In the genomic region with DNA sequence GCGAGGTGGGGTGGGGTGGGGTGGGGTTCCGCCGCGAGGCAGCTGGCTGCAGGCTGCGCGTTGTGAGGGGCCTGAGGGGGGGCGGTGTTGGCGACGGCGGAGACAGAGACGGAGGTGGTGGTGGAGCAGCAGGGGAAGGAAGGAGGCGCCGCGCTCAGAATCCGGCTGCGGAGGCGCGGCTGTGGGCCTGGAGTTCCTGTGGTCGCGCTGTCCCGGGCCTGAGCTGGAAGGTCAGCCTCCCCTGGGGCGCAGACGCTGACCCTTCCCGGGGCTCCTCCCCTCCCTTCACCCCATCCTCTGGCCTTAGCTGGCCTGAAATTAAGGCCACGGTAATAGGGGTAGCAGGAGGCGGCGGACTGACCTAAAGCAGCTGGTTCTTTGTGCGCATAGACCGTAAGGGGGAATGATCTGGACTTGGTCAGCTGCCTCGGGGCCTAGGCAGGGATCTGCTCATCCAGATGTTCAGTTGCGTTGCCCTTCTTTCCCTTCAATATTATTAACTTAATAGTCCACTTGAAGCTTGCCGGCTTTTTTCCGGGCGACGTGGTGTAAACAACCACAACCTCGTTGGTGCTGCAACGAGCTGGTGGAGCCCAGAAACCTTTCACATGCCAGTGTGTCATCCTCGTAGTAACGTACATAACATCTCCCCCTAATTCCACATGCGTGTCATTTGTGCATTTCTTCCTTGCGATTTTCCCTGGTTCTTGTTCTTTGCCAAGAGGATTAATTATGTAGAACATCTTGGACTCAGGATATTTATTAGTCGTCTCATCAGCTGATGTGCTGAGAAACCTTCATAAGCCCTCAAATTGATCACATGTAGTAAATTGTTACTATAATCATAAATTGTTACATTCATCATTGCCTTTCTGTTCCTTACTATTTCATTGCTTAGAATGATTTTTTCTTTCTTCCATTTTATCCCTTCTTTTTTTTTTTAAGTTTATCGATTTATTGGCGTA, we compare ENCODE assay signal across 8 cellular contexts. TPM values are rescaled to one million over a fixed set of nuclear protein-coding genes. Genes with fewer than 3 reads are reported as not detected.
DNase-seq lines count a peak whose midpoint lies in the region; ATAC-seq and TF ChIP-seq lines count a peak whose summit lies in the region.

No MANE protein-coding gene starts in this region.

- H3K36me3 Mint-ChIP-seq in activated T-cell treated with anti-CD3 and anti-CD28 coated beads, Interleukin-2, amount 50 U/mL, for 72 hours (ENCODE audit: insufficient read depth in 2 of 2) = peaks cover 8 to 12% of the 10 kb centered on the region in 2 donors

- H3K27me3 Mint-ChIP-seq in activated T-cell treated with anti-CD3 and anti-CD28 coated beads, Interleukin-2, amount 50 U/mL, for 72 hours (ENCODE audit: low read depth) = no peaks in the 10 kb centered on the region

- no peak for TF ChIP-seq CTCF in esophagus squamous epithelium (IDR thresholded peaks at IDR 0.05)

- peaks cover 2 to 6% of the 10 kb centered on the region in 2 donors for H3K9me3 Mint-ChIP-seq in activated T-cell treated with anti-CD3 and anti-CD28 coated beads, Interleukin-2, amount 50 U/mL, for 72 hours

- TF ChIP-seq POLR2A in esophagus squamous epithelium (IDR thresholded peaks at IDR 0.05) = no peak

- peak overlapping the region; percentile 97 for H3K27ac Mint-ChIP-seq in activated T-cell treated with anti-CD3 and anti-CD28 coated beads, Interleukin-2, amount 50 U/mL, for 72 hours

- H3K4me1 ChIP-seq in esophagus squamous epithelium (peaks cover 4 to 43% (median 9%) of the 10 kb centered on the region in 3 donors), muscle layer of duodenum (ENCODE audit: control insufficient read depth in 1 of 2, insufficient read depth in 2 of 2, low read length in 2 of 2) (peaks cover 18 to 40% of the 10 kb centered on the region in 2 donors)

- WGBS in esophagus squamous epithelium, 2 donors = 7 to 8% methylated on average over 14 to 18 of the region's 44 CpGs

- H3K9me3 ChIP-seq in esophagus squamous epithelium (no peaks in the 10 kb centered on the region), muscle layer of duodenum (ENCODE audit: control insufficient read depth in 1 of 2, low read length in 2 of 2) (no peaks in the 10 kb centered on the region)

- H3K4me1 Mint-ChIP-seq in activated T-cell treated with anti-CD3 and anti-CD28 coated beads, Interleukin-2, amount 50 U/mL, for 72 hours (ENCODE audit: low read depth) = peaks cover 72% of the 10 kb centered on the region

- peak; percentile 80 for DNase-seq in AG20443 (ENCODE audit: low spot score)
- DNase-seq in NCI-H748 (lab: John Stamatoyannopoulos, UW; ENCODE audit: unreplicated experiment) = peak; percentile 67
- DNase-seq in activated T-cell treated with anti-CD3 and anti-CD28 coated beads, Interleukin-2, amount 50 U/mL, for 72 hours = peak; percentile 39 to 51
- no peak for DNase-seq in esophagus squamous epithelium (lab: John Stamatoyannopoulos, UW)
- DNase-seq in superior temporal gyrus (ENCODE audit: extremely low spot score) = peak; percentile 44

- peak overlapping the region; percentile 95 to 96 for H3K4me3 Mint-ChIP-seq in activated T-cell treated with anti-CD3 and anti-CD28 coated beads, Interleukin-2, amount 50 U/mL, for 72 hours

- H3K4me3 ChIP-seq in esophagus squamous epithelium (peak overlapping the region; percentile 77 to 98 (median 88)), muscle layer of duodenum (ENCODE audit: low read depth in 1 of 2, low read length in 2 of 2) (peak overlapping the region; percentile 87 to 92)

- H3K36me3 ChIP-seq in esophagus squamous epithelium = peaks cover 0 to 6% (median 0%) of the 10 kb centered on the region in 3 donors
- H3K36me3 ChIP-seq in muscle layer of duodenum (ENCODE audit: control insufficient read depth in 1 of 2, insufficient read depth in 2 of 2, low read length in 2 of 2) = peaks cover 0 to 4% of the 10 kb centered on the region in 2 donors

- peak; percentile 46 for ATAC-seq in GM18907 (IDR thresholded peaks at IDR 0.05; ENCODE audit: unreplicated experiment)
- peak; percentile 45 for ATAC-seq in HG03135 (IDR thresholded peaks at IDR 0.05; ENCODE audit: unreplicated experiment)
- peak; percentile 76 to 77 for ATAC-seq in activated T-cell treated with anti-CD3 and anti-CD28 coated beads, Interleukin-2, amount 50 U/mL, for 72 hours (replicated peaks in 1 of 2)

- H3K27me3 ChIP-seq in esophagus squamous epithelium = no peaks in the 10 kb centered on the region
- H3K27me3 ChIP-seq in muscle layer of duodenum (ENCODE audit: low read depth, low read length) = no peaks in the 10 kb centered on the region

- peak overlapping the region; percentile 91 to 97 (median 96) for H3K27ac ChIP-seq in esophagus squamous epithelium
- peak overlapping the region; percentile 94 for H3K27ac ChIP-seq in muscle layer of duodenum (ENCODE audit: low read length)

- intact Hi-C loops in esophagus squamous epithelium (cut with DNase I) = no loop called here

RNA-seq across cellular contexts. Expression of gene SEC62, which starts 0.6 kb away (rescaled TPM):
- total RNA-seq in activated T-cell treated with anti-CD3 and anti-CD28 coated beads, Interleukin-2, amount 50 U/mL, for 72 hours = 100 to 1,000 TPM in 1 of 2 donors, 10 to 100 TPM in 1; 90.6 to 100 TPM
- 10 to 100 TPM; 15.0 to 49.8 (median 23.6) TPM for total RNA-seq in esophagus squamous epithelium

RNA-seq across cellular contexts. Expression of gene SAMD7, which starts 55.9 kb away (rescaled TPM):
- not detected for total RNA-seq in activated T-cell treated with anti-CD3 and anti-CD28 coated beads, Interleukin-2, amount 50 U/mL, for 72 hours
- total RNA-seq in esophagus squamous epithelium = not detected
